Comparison of ENCODE assay signal across 21 cellular contexts in genomic region chr21:37912616-37913015, GRCh38. TPM values are rescaled to one million over a fixed set of nuclear protein-coding genes. Genes with fewer than 3 reads are reported as not detected.
"Had no signal": no experiment of that assay in that cellular context is flagged by ENCODE, and none has a peak within 500 bp of the region (broad histone marks: within the 10 kb centered on the region; RNA-seq: fewer than 3 reads in every experiment).

No MANE protein-coding gene starts in this region.

- H3K27ac ChIP-seq: adrenal gland, ascending aorta, colonic mucosa, lower lobe of right lung, pancreas, psoas muscle, right atrium auricular region, skin epidermis, tibial nerve had no signal

- H3K9me3 ChIP-seq: adrenal gland, ascending aorta, colonic mucosa, lower lobe of right lung, pancreas, psoas muscle, right atrium auricular region, tibial nerve had no signal

- DNase-seq: activated CD4-positive, alpha-beta T cell treated with anti-CD3 and anti-CD28 coated beads for 1 hour; activated CD8-positive, alpha-beta memory T cell treated with anti-CD3 and anti-CD28 coated beads, Interleukin-2, amount 50 U/mL, for 4 hours; activated naive CD4-positive, alpha-beta T cell; activated T-cell treated with anti-CD3 and anti-CD28 coated beads, Interleukin-2, amount 50 U/mL, for 24 hours; adrenal gland; colonic mucosa; foreskin fibroblast; kidney; lower lobe of right lung; natural killer cell; pancreas; psoas muscle; stimulated activated CD4-positive, alpha-beta T cell treated with anti-CD3 and anti-CD28 coated beads, Interleukin-1b, Interleukin-23, amount 100 ng/mL, for 48 hours; T-helper 1 cell had no signal

- H3K36me3 ChIP-seq: adrenal gland, ascending aorta, colonic mucosa, lower lobe of right lung, pancreas, right atrium auricular region, tibial nerve had no signal

- H3K4me3 ChIP-seq: adrenal gland, ascending aorta, colonic mucosa, lower lobe of right lung, pancreas, psoas muscle, right atrium auricular region, skin epidermis, tibial nerve had no signal

- H3K4me1 ChIP-seq: colonic mucosa had no signal

- FAIRE-seq: endometrium, kidney, pancreas had no signal

RNA-seq across cellular contexts. Expression of gene KCNJ6, which starts 3.6 kb away (rescaled TPM):
- total RNA-seq: activated T-helper 2 cell treated with anti-CD3 and anti-CD28 coated beads, Interferon-gamma antibody, Interleukin-2, Interleukin-4, amounts not matched to agents 10 μg/mL and 5 μg/mL and 100 μg/mL, durations not matched to agents 14 hours and 24 hours and 36 hours; mesenteric fat pad; natural killer cell; psoas muscle; right atrium auricular region; tibial nerve had no signal
